In genomic region chr2:74735009-74735408, GRCh38 we compare ENCODE assay signal across 1 cellular context.
TF ChIP-seq lines count a peak whose summit lies in the region.

No MANE protein-coding gene starts in this region.

TF ChIP-seq in IMR-90, 13 proteins besides CTCF, POLR2A, EP300 and RAD21 (continued from another document):
- TF ChIP-seq USF2 (IDR thresholded peaks at IDR 0.05; ENCODE audit: low read depth, low read length) (no peak), CHD1 (IDR thresholded peaks at IDR 0.05; ENCODE audit: low read depth, low read length) (no peak)
